26 cellular contexts compared by ENCODE assay signal in genomic region chr13:113426591-113426986, GRCh38.
"Had no signal": no experiment of that assay in that cellular context is flagged by ENCODE, and none has a peak within 500 bp of the region (broad histone marks: within the 10 kb centered on the region; RNA-seq: fewer than 3 reads in every experiment).

No MANE protein-coding gene starts in this region.

- DNase-seq: activated CD4-positive, alpha-beta memory T cell treated with anti-CD3 and anti-CD28 coated beads for 36 hours; activated CD4-positive, alpha-beta T cell treated with anti-CD3 and anti-CD28 coated beads for 48 hours; activated CD8-positive, alpha-beta memory T cell treated with anti-CD3 and anti-CD28 coated beads, Interleukin-2, amount 50 U/mL, for 4 hours; activated gamma-delta T cell; activated naive CD4-positive, alpha-beta T cell treated with anti-CD3 and anti-CD28 coated beads, Interleukin-2, amount 10 ng/mL, durations not matched to agents 7 days and 5 days; activated naive CD8-positive, alpha-beta T cell treated with anti-CD3 and anti-CD28 coated beads, Interleukin-2, amount 50 U/mL, for 24 hours; activated T-cell treated with anti-CD3 and anti-CD28 coated beads, Interleukin-2, amount 50 U/mL, for 1 hour; amygdala; dermis blood vessel endothelial cell; effector CD4-positive, alpha-beta T cell; esophagus squamous epithelium; foreskin melanocyte; kidney glomerular epithelial cell; left lung; mucosa of descending colon; nephron progenitor cell; occipital lobe; stimulated activated CD4-positive, alpha-beta T cell treated with anti-CD3 and anti-CD28 coated beads, Interleukin-2, amount 100 ng/mL, for 48 hours; stimulated activated naive CD4-positive, alpha-beta T cell treated with Interleukin-2 at 50 U/mL for 16 hours; transverse colon had no signal

- H3K9me3 ChIP-seq: esophagus squamous epithelium, left lung, mucosa of descending colon, testis, transverse colon had no signal

- ATAC-seq: activated CD4-positive, CD25-positive, alpha-beta regulatory T cell treated with anti-CD3 and anti-CD28 coated beads, Interleukin-2, amount 50 U/mL, for 24 hours; activated naive CD8-positive, alpha-beta T cell treated with anti-CD3 and anti-CD28 coated beads, Interleukin-2, amount 50 U/mL, for 24 hours; left lung; mucosa of descending colon; right cardiac atrium had no signal

- H3K27ac Mint-ChIP-seq: activated CD4-positive, alpha-beta memory T cell treated with anti-CD3 and anti-CD28 coated beads for 36 hours; activated naive CD4-positive, alpha-beta T cell treated with anti-CD3 and anti-CD28 coated beads, Interleukin-2, amount 10 ng/mL, durations not matched to agents 7 days and 5 days; activated naive CD8-positive, alpha-beta T cell treated with anti-CD3 and anti-CD28 coated beads, Interleukin-2, amount 50 U/mL, for 24 hours; activated T-helper 1 cell treated with anti-CD3 and anti-CD28 coated beads, Interleukin-12 subunit alpha, Interleukin-12 subunit beta, Interleukin-2, Interleukin-4 antibody, amounts not matched to agents 30 ng/mL and 10 ng/mL and 1 ng/mL, durations not matched to agents 14 hours and 24 hours and 36 hours; nephron progenitor cell had no signal

- H3K4me3 Mint-ChIP-seq: activated CD4-positive, alpha-beta memory T cell treated with anti-CD3 and anti-CD28 coated beads for 36 hours; activated naive CD4-positive, alpha-beta T cell treated with anti-CD3 and anti-CD28 coated beads, Interleukin-2, amount 10 ng/mL, durations not matched to agents 7 days and 5 days; activated naive CD8-positive, alpha-beta T cell treated with anti-CD3 and anti-CD28 coated beads, Interleukin-2, amount 50 U/mL, for 24 hours; activated T-helper 1 cell treated with anti-CD3 and anti-CD28 coated beads, Interleukin-12 subunit alpha, Interleukin-12 subunit beta, Interleukin-2, Interleukin-4 antibody, amounts not matched to agents 30 ng/mL and 10 ng/mL and 1 ng/mL, durations not matched to agents 14 hours and 24 hours and 36 hours; central memory CD8-positive, alpha-beta T cell; nephron progenitor cell had no signal

- H3K4me3 ChIP-seq: esophagus squamous epithelium, left lung, mucosa of descending colon, testis, transverse colon had no signal

- H3K36me3 ChIP-seq: esophagus squamous epithelium, left lung, transverse colon had no signal

- H3K36me3 Mint-ChIP-seq: activated CD4-positive, alpha-beta memory T cell treated with anti-CD3 and anti-CD28 coated beads for 36 hours; activated naive CD4-positive, alpha-beta T cell treated with anti-CD3 and anti-CD28 coated beads, Interleukin-2, amount 10 ng/mL, durations not matched to agents 7 days and 5 days had no signal

- H3K27me3 Mint-ChIP-seq: activated CD4-positive, alpha-beta memory T cell treated with anti-CD3 and anti-CD28 coated beads for 36 hours; activated naive CD4-positive, alpha-beta T cell treated with anti-CD3 and anti-CD28 coated beads, Interleukin-2, amount 10 ng/mL, durations not matched to agents 7 days and 5 days; activated naive CD8-positive, alpha-beta T cell treated with anti-CD3 and anti-CD28 coated beads, Interleukin-2, amount 50 U/mL, for 24 hours; central memory CD8-positive, alpha-beta T cell had no signal

- H3K4me1 Mint-ChIP-seq: activated naive CD4-positive, alpha-beta T cell treated with anti-CD3 and anti-CD28 coated beads, Interleukin-2, amount 10 ng/mL, durations not matched to agents 7 days and 5 days; activated naive CD8-positive, alpha-beta T cell treated with anti-CD3 and anti-CD28 coated beads, Interleukin-2, amount 50 U/mL, for 24 hours; central memory CD8-positive, alpha-beta T cell had no signal

- H3K27ac ChIP-seq: epithelial cell of prostate, esophagus squamous epithelium, left lung, testis, transverse colon had no signal

- H3K9me3 Mint-ChIP-seq: activated CD4-positive, alpha-beta memory T cell treated with anti-CD3 and anti-CD28 coated beads for 36 hours; activated naive CD4-positive, alpha-beta T cell treated with anti-CD3 and anti-CD28 coated beads, Interleukin-2, amount 10 ng/mL, durations not matched to agents 7 days and 5 days; activated naive CD8-positive, alpha-beta T cell treated with anti-CD3 and anti-CD28 coated beads, Interleukin-2, amount 50 U/mL, for 24 hours; activated T-helper 1 cell treated with anti-CD3 and anti-CD28 coated beads, Interleukin-12 subunit alpha, Interleukin-12 subunit beta, Interleukin-2, Interleukin-4 antibody, amounts not matched to agents 30 ng/mL and 10 ng/mL and 1 ng/mL, durations not matched to agents 14 hours and 24 hours and 36 hours; central memory CD8-positive, alpha-beta T cell; nephron progenitor cell had no signal
